ENCODE assay signal across 8 cellular contexts in genomic region chr1:183227963-183228649, GRCh38. TPM values are rescaled to one million over a fixed set of nuclear protein-coding genes. Genes with fewer than 3 reads are reported as not detected.
A peak's percentile ranks its signal among the peaks of the same experiment; 100 is the strongest.
DNase-seq lines count a peak whose midpoint lies in the region; ATAC-seq and TF ChIP-seq lines count a peak whose summit lies in the region.

No MANE protein-coding gene starts in this region.

- H3K27me3 ChIP-seq in HAP-1 (ENCODE audit: low read depth) (no peaks in the 10 kb centered on the region), NT2/D1 (ENCODE audit: insufficient read depth, insufficient read length) (no peaks in the 10 kb centered on the region), ascending aorta (no peaks in the 10 kb centered on the region)

- ATAC-seq in GM19328 (IDR thresholded peaks at IDR 0.05; ENCODE audit: unreplicated experiment) = no peak

- H3K4me1 ChIP-seq in HAP-1 (peaks cover 2% of the 10 kb centered on the region; the same call in 1 of the 2 replicates), NT2/D1 (ENCODE audit: insufficient read depth, insufficient read length) (peaks cover 11% of the 10 kb centered on the region), ascending aorta (no peaks in the 10 kb centered on the region)

- peak; percentile 50 to 68 (median 64) for TF ChIP-seq CTCF in ascending aorta (IDR thresholded peaks at IDR 0.05)

- DNase-seq in NCI-H345 (lab: John Stamatoyannopoulos, UW) (peak; percentile 30), NCI-H345 treated with DMSO at 0.1 percent for 48 hours (lab: John Stamatoyannopoulos, UW; ENCODE audit: unreplicated experiment) (no peak), HAP-1 (ENCODE audit: low spot score in 2 of 2) (peak; percentile 57 to 85), NT2/D1 (ENCODE audit: low read depth, low spot score) (peak; percentile 78), ascending aorta (ENCODE audit: low spot score in 2 of 2) (peak in 1 of 2 donors; percentile 65), iPS-NIHi7 (ENCODE audit: extremely low spot score) (peak; percentile 85)
- DNase-seq in stimulated activated CD8-positive, alpha-beta memory T cell treated with anti-CD3 and anti-CD28 coated beads, Interleukin-4, amount 100 ng/mL, for 24 hours (ENCODE audit: low read depth) = peak; percentile 3

- intact Hi-C loops in ascending aorta (cut with DNase I) = no loop called here

- H3K36me3 ChIP-seq in HAP-1 (replicated peaks) (no peaks in the 10 kb centered on the region), NT2/D1 (ENCODE audit: insufficient read depth, insufficient read length, low read length) (peaks cover 4% of the 10 kb centered on the region), ascending aorta (no peaks in the 10 kb centered on the region)

- H3K4me3 ChIP-seq in HAP-1 (no peak overlapping the region), NT2/D1 (ENCODE audit: insufficient read length, low read depth) (no peak overlapping the region), ascending aorta (no peak overlapping the region)

- H3K9me3 ChIP-seq in HAP-1 (no peaks in the 10 kb centered on the region), NT2/D1 (ENCODE audit: insufficient read depth, low read length) (no peaks in the 10 kb centered on the region), ascending aorta (no peaks in the 10 kb centered on the region)

- no peak overlapping the region for H3K27ac ChIP-seq in ascending aorta

- in situ Hi-C loops in HAP-1 (cut with MboI; ENCODE audit: low sequenced_read_pairs) = loop anchor here (25.0 kb wide), 1 partner anchor 266 kb away; the partner anchor contains the start of gene SHCBP1L

- H3K9ac ChIP-seq in NT2/D1 (ENCODE audit: insufficient read length, low read depth) = no peak overlapping the region

RNA-seq across cellular contexts. Expression of gene LAMC2, which starts 42.0 kb away (rescaled TPM):
- total RNA-seq in ascending aorta = 1.1 TPM
